ENCODE assay signal across 1 cellular context in the genomic region with DNA sequence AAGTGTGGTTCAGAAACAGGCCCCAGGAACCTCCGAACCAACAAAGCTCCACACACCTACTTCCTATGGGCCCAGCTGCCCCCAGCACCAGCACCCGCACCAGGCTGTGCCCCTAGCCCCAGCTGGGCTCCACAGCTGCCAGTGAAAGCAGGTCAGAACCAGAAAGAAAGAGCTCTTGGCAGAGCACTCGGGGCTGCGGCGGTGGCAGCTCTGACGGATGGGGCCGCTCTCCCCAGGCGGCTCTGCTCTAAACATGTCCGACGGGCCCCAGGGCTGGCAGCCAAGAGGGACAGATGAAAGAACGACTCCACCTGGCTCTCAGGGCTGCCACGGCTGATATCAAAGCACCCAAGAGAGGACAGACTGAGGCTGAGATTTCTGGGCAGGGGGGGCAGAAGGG.
TF ChIP-seq lines count a peak whose summit lies in the region.

No MANE protein-coding gene starts in this region.

TF ChIP-seq in GM23338, 12 proteins besides CTCF, POLR2A, EP300 and RAD21 (continued from another document):
- TF ChIP-seq, protein P1, sequence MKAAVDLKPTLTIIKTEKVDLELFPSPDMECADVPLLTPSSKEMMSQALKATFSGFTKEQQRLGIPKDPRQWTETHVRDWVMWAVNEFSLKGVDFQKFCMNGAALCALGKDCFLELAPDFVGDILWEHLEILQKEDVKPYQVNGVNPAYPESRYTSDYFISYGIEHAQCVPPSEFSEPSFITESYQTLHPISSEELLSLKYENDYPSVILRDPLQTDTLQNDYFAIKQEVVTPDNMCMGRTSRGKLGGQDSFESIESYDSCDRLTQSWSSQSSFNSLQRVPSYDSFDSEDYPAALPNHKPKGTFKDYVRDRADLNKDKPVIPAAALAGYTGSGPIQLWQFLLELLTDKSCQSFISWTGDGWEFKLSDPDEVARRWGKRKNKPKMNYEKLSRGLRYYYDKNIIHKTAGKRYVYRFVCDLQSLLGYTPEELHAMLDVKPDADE (IDR thresholded peaks at IDR 0.05), result no peak
- TF ChIP-seq NANOG (IDR thresholded peaks at IDR 0.05; ENCODE audit: borderline replicate concordance), result no peak
- TF ChIP-seq, protein P2, sequence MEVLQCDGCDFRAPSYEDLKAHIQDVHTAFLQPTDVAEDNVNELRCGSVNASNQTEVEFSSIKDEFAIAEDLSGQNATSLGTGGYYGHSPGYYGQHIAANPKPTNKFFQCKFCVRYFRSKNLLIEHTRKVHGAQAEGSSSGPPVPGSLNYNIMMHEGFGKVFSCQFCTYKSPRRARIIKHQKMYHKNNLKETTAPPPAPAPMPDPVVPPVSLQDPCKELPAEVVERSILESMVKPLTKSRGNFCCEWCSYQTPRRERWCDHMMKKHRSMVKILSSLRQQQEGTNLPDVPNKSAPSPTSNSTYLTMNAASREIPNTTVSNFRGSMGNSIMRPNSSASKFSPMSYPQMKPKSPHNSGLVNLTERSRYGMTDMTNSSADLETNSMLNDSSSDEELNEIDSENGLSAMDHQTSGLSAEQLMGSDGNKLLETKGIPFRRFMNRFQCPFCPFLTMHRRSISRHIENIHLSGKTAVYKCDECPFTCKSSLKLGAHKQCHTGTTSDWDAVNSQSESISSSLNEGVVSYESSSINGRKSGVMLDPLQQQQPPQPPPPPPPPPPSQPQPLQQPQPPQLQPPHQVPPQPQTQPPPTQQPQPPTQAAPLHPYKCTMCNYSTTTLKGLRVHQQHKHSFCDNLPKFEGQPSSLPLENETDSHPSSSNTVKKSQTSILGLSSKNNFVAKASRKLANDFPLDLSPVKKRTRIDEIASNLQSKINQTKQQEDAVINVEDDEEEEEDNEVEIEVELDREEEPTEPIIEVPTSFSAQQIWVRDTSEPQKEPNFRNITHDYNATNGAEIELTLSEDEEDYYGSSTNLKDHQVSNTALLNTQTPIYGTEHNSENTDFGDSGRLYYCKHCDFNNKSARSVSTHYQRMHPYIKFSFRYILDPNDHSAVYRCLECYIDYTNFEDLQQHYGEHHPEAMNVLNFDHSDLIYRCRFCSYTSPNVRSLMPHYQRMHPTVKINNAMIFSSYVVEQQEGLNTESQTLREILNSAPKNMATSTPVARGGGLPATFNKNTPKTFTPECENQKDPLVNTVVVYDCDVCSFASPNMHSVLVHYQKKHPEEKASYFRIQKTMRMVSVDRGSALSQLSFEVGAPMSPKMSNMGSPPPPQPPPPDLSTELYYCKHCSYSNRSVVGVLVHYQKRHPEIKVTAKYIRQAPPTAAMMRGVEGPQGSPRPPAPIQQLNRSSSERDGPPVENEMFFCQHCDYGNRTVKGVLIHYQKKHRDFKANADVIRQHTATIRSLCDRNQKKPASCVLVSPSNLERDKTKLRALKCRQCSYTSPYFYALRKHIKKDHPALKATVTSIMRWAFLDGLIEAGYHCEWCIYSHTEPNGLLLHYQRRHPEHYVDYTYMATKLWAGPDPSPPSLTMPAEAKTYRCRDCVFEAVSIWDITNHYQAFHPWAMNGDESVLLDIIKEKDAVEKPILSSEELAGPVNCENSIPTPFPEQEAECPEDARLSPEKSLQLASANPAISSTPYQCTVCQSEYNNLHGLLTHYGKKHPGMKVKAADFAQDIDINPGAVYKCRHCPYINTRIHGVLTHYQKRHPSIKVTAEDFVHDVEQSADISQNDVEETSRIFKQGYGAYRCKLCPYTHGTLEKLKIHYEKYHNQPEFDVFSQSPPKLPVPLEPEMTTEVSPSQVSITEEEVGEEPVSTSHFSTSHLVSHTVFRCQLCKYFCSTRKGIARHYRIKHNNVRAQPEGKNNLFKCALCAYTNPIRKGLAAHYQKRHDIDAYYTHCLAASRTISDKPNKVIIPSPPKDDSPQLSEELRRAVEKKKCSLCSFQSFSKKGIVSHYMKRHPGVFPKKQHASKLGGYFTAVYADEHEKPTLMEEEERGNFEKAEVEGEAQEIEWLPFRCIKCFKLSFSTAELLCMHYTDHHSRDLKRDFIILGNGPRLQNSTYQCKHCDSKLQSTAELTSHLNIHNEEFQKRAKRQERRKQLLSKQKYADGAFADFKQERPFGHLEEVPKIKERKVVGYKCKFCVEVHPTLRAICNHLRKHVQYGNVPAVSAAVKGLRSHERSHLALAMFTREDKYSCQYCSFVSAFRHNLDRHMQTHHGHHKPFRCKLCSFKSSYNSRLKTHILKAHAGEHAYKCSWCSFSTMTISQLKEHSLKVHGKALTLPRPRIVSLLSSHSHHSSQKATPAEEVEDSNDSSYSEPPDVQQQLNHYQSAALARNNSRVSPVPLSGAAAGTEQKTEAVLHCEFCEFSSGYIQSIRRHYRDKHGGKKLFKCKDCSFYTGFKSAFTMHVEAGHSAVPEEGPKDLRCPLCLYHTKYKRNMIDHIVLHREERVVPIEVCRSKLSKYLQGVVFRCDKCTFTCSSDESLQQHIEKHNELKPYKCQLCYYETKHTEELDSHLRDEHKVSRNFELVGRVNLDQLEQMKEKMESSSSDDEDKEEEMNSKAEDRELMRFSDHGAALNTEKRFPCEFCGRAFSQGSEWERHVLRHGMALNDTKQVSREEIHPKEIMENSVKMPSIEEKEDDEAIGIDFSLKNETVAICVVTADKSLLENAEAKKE (CRISPR knock-in tag; IDR thresholded peaks at IDR 0.05), result no peak
